Comparison of ENCODE assay signal across 16 cellular contexts in the genomic region with DNA sequence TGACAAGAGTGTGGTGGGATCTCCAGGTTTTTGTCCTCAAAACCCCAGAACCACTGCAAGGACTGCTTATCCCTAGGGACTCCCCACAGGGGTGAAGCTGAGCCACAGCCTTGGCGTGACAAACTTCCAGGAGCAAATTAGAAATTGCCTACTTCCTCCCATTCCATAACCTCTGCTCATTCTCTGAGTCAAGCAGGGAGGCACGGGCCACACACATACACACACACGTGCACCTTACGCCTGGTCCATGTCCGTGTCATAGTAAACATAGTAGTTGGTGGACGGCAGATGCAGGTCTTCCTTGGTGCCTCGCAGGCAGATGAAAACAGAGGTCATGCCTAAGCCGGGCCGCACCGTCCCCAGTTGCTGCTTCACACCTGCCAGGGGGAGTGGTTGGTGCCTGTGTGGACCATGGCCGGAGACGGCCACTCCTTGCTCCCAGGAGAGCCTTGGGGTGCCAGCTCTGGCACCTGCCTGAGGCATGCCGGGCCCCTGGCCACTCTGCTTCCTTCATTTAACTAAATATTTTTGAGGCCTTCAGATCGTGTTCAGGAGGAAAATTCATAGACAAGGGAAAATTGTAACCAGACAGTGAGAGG. TPM values are rescaled to one million over a fixed set of nuclear protein-coding genes. Genes with fewer than 3 reads are reported as not detected.
DNase-seq lines count a peak whose midpoint lies in the region; ATAC-seq and TF ChIP-seq lines count a peak whose summit lies in the region.
"Had no signal": no experiment of that assay in that cellular context is flagged by ENCODE, and none has a peak within 500 bp of the region (broad histone marks: within the 10 kb centered on the region; RNA-seq: fewer than 3 reads in every experiment).

No MANE protein-coding gene starts in this region.

- H3K4me1 ChIP-seq in neural progenitor cell, result no peaks in the 10 kb centered on the region

- H3K27ac Mint-ChIP-seq in activated CD8-positive, alpha-beta T cell treated with anti-CD3 and anti-CD28 coated beads, Interleukin-2, amount 10 ng/mL, durations not matched to agents 7 days and 5 days, result peak overlapping the region; percentile 39
- H3K27ac Mint-ChIP-seq in activated CD8-positive, alpha-beta T cell treated with anti-CD3 and anti-CD28 coated beads for 36 hours, result no peak overlapping the region
- H3K27ac Mint-ChIP-seq in T-helper 17 cell (peak overlapping the region; percentile 45), neural progenitor cell (peak overlapping the region; percentile 29)
- H3K27ac Mint-ChIP-seq: CD8-positive, alpha-beta T cell had no signal

- no peak overlapping the region for H3K4me3 Mint-ChIP-seq in activated CD8-positive, alpha-beta T cell treated with anti-CD3 and anti-CD28 coated beads, Interleukin-2, amount 10 ng/mL, durations not matched to agents 7 days and 5 days
- H3K4me3 Mint-ChIP-seq in activated CD8-positive, alpha-beta T cell treated with anti-CD3 and anti-CD28 coated beads for 36 hours, result no peak overlapping the region
- H3K4me3 Mint-ChIP-seq in T-helper 17 cell (no peak overlapping the region), neural progenitor cell (no peak overlapping the region)
- H3K4me3 Mint-ChIP-seq: CD14-positive monocyte; CD8-positive, alpha-beta T cell had no signal

- H2AFZ ChIP-seq in neural progenitor cell (replicated peaks), result no peak overlapping the region

- TF ChIP-seq CTCF in activated CD8-positive, alpha-beta T cell treated with anti-CD3 and anti-CD28 coated beads for 36 hours (IDR thresholded peaks at IDR 0.05), result no peak
- TF ChIP-seq CTCF in neural progenitor cell (IDR thresholded peaks at IDR 0.05), result no peak

- POLR2A ChIA-PET in activated CD8-positive, alpha-beta T cell treated with anti-CD3 and anti-CD28 coated beads, Interleukin-2, amount 10 ng/mL, durations not matched to agents 7 days and 5 days (lab: Charles Lee), result no interaction called here
- POLR2A ChIA-PET in activated CD8-positive, alpha-beta T cell treated with anti-CD3 and anti-CD28 coated beads for 36 hours (lab: Charles Lee), result interaction anchor here (0.6 to 2.0 kb wide), 2 partner anchors 8 to 9 kb away, joined by 3 to 6 read pairs; no protein-coding TSS in a partner anchor

- peaks cover 3% of the 10 kb centered on the region for H3K27me3 Mint-ChIP-seq in activated CD8-positive, alpha-beta T cell treated with anti-CD3 and anti-CD28 coated beads, Interleukin-2, amount 10 ng/mL, durations not matched to agents 7 days and 5 days (ENCODE audit: low read depth)
- H3K27me3 Mint-ChIP-seq in activated CD8-positive, alpha-beta T cell treated with anti-CD3 and anti-CD28 coated beads for 36 hours, result no peaks in the 10 kb centered on the region
- H3K27me3 Mint-ChIP-seq in T-helper 17 cell, result no peaks in the 10 kb centered on the region
- H3K27me3 Mint-ChIP-seq in neural progenitor cell (ENCODE audit: insufficient read depth, low read depth), result no peaks in the 10 kb centered on the region

- H3K9ac ChIP-seq in neural progenitor cell, result no peak overlapping the region

- H3F3A ChIP-seq in neural progenitor cell (ENCODE audit: low read depth), result no peaks in the 10 kb centered on the region

- H3K9me3 Mint-ChIP-seq in activated CD8-positive, alpha-beta T cell treated with anti-CD3 and anti-CD28 coated beads, Interleukin-2, amount 10 ng/mL, durations not matched to agents 7 days and 5 days (ENCODE audit: insufficient read depth), result no peaks in the 10 kb centered on the region
- no peaks in the 10 kb centered on the region for H3K9me3 Mint-ChIP-seq in activated CD8-positive, alpha-beta T cell treated with anti-CD3 and anti-CD28 coated beads for 36 hours
- no peaks in the 10 kb centered on the region for H3K9me3 Mint-ChIP-seq in neural progenitor cell
- H3K9me3 Mint-ChIP-seq: CD14-positive monocyte; CD8-positive, alpha-beta T cell had no signal

- H3K4me1 Mint-ChIP-seq in activated CD8-positive, alpha-beta T cell treated with anti-CD3 and anti-CD28 coated beads, Interleukin-2, amount 10 ng/mL, durations not matched to agents 7 days and 5 days (ENCODE audit: low read depth), result no peaks in the 10 kb centered on the region
- H3K4me1 Mint-ChIP-seq in activated CD8-positive, alpha-beta T cell treated with anti-CD3 and anti-CD28 coated beads for 36 hours (ENCODE audit: low read depth), result no peaks in the 10 kb centered on the region
- H3K4me1 Mint-ChIP-seq in T-helper 17 cell (peaks cover 2% of the 10 kb centered on the region), neural progenitor cell (peaks cover 3% of the 10 kb centered on the region)
- H3K4me1 Mint-ChIP-seq: CD14-positive monocyte had no signal

- no peak overlapping the region for H3K27ac ChIP-seq in neural progenitor cell
- H3K27ac ChIP-seq: 22Rv1 had no signal

- no peak overlapping the region for H3K4me3 ChIP-seq in neural progenitor cell

- no peaks in the 10 kb centered on the region for H3K79me2 ChIP-seq in neural progenitor cell (ENCODE audit: low read depth)

- H3K36me3 ChIP-seq in neural progenitor cell, result no peaks in the 10 kb centered on the region

- no peak overlapping the region for H3K4me2 ChIP-seq in neural progenitor cell

- no peaks in the 10 kb centered on the region for H3K27me3 ChIP-seq in neural progenitor cell

- H3K9me3 ChIP-seq in T-helper 17 cell (ENCODE audit: control insufficient read depth, low read length, poor library complexity, severe bottlenecking) (no peaks in the 10 kb centered on the region), neural progenitor cell (ENCODE audit: low read depth) (no peaks in the 10 kb centered on the region)

- no peak for ATAC-seq in activated CD8-positive, alpha-beta T cell treated with anti-CD3 and anti-CD28 coated beads, Interleukin-2, amount 10 ng/mL, durations not matched to agents 7 days and 5 days
- ATAC-seq in activated CD8-positive, alpha-beta T cell treated with anti-CD3 and anti-CD28 coated beads for 36 hours, result no peak
- no peak for ATAC-seq in T-helper 17 cell
- no peak for ATAC-seq in stimulated activated naive CD8-positive, alpha-beta T cell treated with anti-CD3 and anti-CD28 coated beads, Interleukin-15, Interleukin-2, amounts not matched to agents 100 U/mL and 50 U/mL, for 24 hours
- ATAC-seq: CD8-positive, alpha-beta T cell had no signal

- intact Hi-C loops in activated CD8-positive, alpha-beta T cell treated with anti-CD3 and anti-CD28 coated beads for 36 hours (cut with micrococcal nuclease), result no loop called here
- intact Hi-C loops in posterior vena cava (cut with DNase I), result no loop called here

- H4K20me1 ChIP-seq in neural progenitor cell (ENCODE audit: low read depth), result no peaks in the 10 kb centered on the region

- CTCF ChIA-PET in activated CD8-positive, alpha-beta T cell treated with anti-CD3 and anti-CD28 coated beads, Interleukin-2, amount 10 ng/mL, durations not matched to agents 7 days and 5 days (lab: Charles Lee), result no interaction called here
- CTCF ChIA-PET in activated CD8-positive, alpha-beta T cell treated with anti-CD3 and anti-CD28 coated beads for 36 hours (lab: Charles Lee), result no interaction called here

- no peak for DNase-seq in activated CD8-positive, alpha-beta T cell treated with anti-CD3 and anti-CD28 coated beads, Interleukin-2, amount 10 ng/mL, durations not matched to agents 7 days and 5 days
- no peak for DNase-seq in activated CD8-positive, alpha-beta T cell treated with anti-CD3 and anti-CD28 coated beads for 36 hours
- DNase-seq in T-helper 17 cell, result no peak
- DNase-seq in neural progenitor cell (ENCODE audit: low spot score), result no peak
- no peak for DNase-seq in H4 (ENCODE audit: low spot score)
- DNase-seq in stimulated activated naive CD8-positive, alpha-beta T cell treated with anti-CD3 and anti-CD28 coated beads, Interleukin-15, Interleukin-2, amounts not matched to agents 100 U/mL and 50 U/mL, for 24 hours, result no peak
- no peak for DNase-seq in posterior vena cava (ENCODE audit: low spot score)
- DNase-seq: CD8-positive, alpha-beta T cell; COR-L47; DMS153; DMS79 treated with DMSO at 0.1 percent for 48 hours; EL; GOT3; HCEC 1CT had no signal

- peaks cover 29% of the 10 kb centered on the region for H3K36me3 Mint-ChIP-seq in activated CD8-positive, alpha-beta T cell treated with anti-CD3 and anti-CD28 coated beads, Interleukin-2, amount 10 ng/mL, durations not matched to agents 7 days and 5 days (ENCODE audit: low read depth)
- H3K36me3 Mint-ChIP-seq in activated CD8-positive, alpha-beta T cell treated with anti-CD3 and anti-CD28 coated beads for 36 hours (ENCODE audit: low read depth), result peaks cover 19% of the 10 kb centered on the region
- H3K36me3 Mint-ChIP-seq in T-helper 17 cell (ENCODE audit: low read depth), result peaks cover 6% of the 10 kb centered on the region
- peaks cover 9% of the 10 kb centered on the region for H3K36me3 Mint-ChIP-seq in neural progenitor cell

RNA-seq across cellular contexts. Expression of a gene that starts 9.9 kb away (rescaled TPM):
- total RNA-seq in activated CD8-positive, alpha-beta T cell treated with anti-CD3 and anti-CD28 coated beads, Interleukin-2, amount 10 ng/mL, durations not matched to agents 7 days and 5 days, result 10 to 100 TPM; 27.8 to 28.4 TPM
- total RNA-seq in activated CD8-positive, alpha-beta T cell treated with anti-CD3 and anti-CD28 coated beads for 36 hours, result 10 to 100 TPM; 21.3 to 22.9 TPM
- total RNA-seq in T-helper 17 cell (10 to 100 TPM; 30.3 to 35.9 TPM), neural progenitor cell (ENCODE audit: low replicate concordance) (13.3 and 19.0 TPM in 2 replicates), posterior vena cava (10 to 100 TPM; 29.2 TPM)
- 13.1 and 14.1 TPM in 2 replicates for total RNA-seq in H4 (2014; rRNA removed; shearing (Covaris generic))

RNA-seq across cellular contexts. Expression of a gene that starts 10.1 kb away (rescaled TPM):
- total RNA-seq in activated CD8-positive, alpha-beta T cell treated with anti-CD3 and anti-CD28 coated beads, Interleukin-2, amount 10 ng/mL, durations not matched to agents 7 days and 5 days, result 10 to 100 TPM; 14.4 to 19.9 TPM
- 10 to 100 TPM; 11.8 to 13.0 TPM for total RNA-seq in activated CD8-positive, alpha-beta T cell treated with anti-CD3 and anti-CD28 coated beads for 36 hours
- total RNA-seq in T-helper 17 cell (10 to 100 TPM; 20.0 to 23.2 TPM), neural progenitor cell (ENCODE audit: low replicate concordance) (21.5 and 28.1 TPM in 2 replicates), posterior vena cava (10 to 100 TPM; 11.2 to 13.1 TPM)
- total RNA-seq in H4 (2014; rRNA removed; shearing (Covaris generic)), result 14.3 and 14.6 TPM in 2 replicates

RNA-seq across cellular contexts. Expression of a gene that starts 16.7 kb away (rescaled TPM):
- total RNA-seq in activated CD8-positive, alpha-beta T cell treated with anti-CD3 and anti-CD28 coated beads, Interleukin-2, amount 10 ng/mL, durations not matched to agents 7 days and 5 days, result 100 to 1,000 TPM; 100 to 102 TPM
- 10 to 100 TPM; 62.8 to 64.0 TPM for total RNA-seq in activated CD8-positive, alpha-beta T cell treated with anti-CD3 and anti-CD28 coated beads for 36 hours
- total RNA-seq in T-helper 17 cell (100 to 1,000 TPM; 122 to 125 TPM), neural progenitor cell (ENCODE audit: low replicate concordance) (28.5 and 31.9 TPM in 2 replicates), posterior vena cava (100 to 1,000 TPM in 1 of 2 donors, 10 to 100 TPM in 1; 87.2 to 107 TPM)
- 62.7 and 80.1 TPM in 2 replicates for total RNA-seq in H4 (2014; rRNA removed; shearing (Covaris generic))
